25 cellular contexts compared by ENCODE assay signal in the genomic region with DNA sequence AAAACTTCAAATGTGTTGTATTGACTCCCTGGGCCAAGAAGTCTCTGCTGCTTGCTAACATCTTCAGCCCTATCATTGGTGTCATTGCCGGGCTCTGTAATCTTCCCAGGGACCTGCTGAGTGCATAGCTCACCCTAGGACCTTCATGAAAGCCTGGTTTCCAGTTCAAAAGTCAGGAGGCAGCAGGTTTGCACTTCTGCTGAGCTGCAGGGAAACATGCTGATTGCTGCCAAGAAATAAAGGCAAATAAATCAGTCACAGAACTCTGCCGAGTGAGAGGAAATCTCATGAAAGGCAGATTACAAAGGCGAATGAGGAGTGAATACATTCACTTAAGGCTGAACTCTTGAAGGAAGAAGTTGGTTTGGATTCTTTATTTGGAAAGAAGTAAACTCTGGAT.
"Had no signal": no experiment of that assay in that cellular context is flagged by ENCODE, and none has a peak within 500 bp of the region (broad histone marks: within the 10 kb centered on the region; RNA-seq: fewer than 3 reads in every experiment).

No MANE protein-coding gene starts in this region.

- H3K27me3 ChIP-seq: esophagus muscularis mucosa, foreskin keratinocyte, gastroesophageal sphincter, heart left ventricle, hepatocyte, right atrium auricular region, sigmoid colon, stomach, thyroid gland, vagina had no signal

- H3K4me3 Mint-ChIP-seq: endodermal cell; naive thymus-derived CD8-positive, alpha-beta T cell; nephron progenitor cell; stimulated activated effector memory CD8-positive, alpha-beta T cell treated with anti-CD3 and anti-CD28 coated beads, Interleukin-12 subunit alpha, Interleukin-12 subunit beta, amount 100 ng/mL, for 72 hours had no signal

- H3K4me1 ChIP-seq: esophagus muscularis mucosa, foreskin keratinocyte, gastroesophageal sphincter, heart left ventricle, lower lobe of right lung, prostate gland, right atrium auricular region, sigmoid colon, stomach, thyroid gland, vagina had no signal

- H3K9me3 ChIP-seq: esophagus muscularis mucosa, gastroesophageal sphincter, heart left ventricle, lower lobe of right lung, prostate gland, right atrium auricular region, sigmoid colon, stomach, thyroid gland, vagina had no signal

- H3K27me3 Mint-ChIP-seq: naive thymus-derived CD8-positive, alpha-beta T cell had no signal

- H3K4me1 Mint-ChIP-seq: naive thymus-derived CD8-positive, alpha-beta T cell; stimulated activated effector memory CD8-positive, alpha-beta T cell treated with anti-CD3 and anti-CD28 coated beads, Interleukin-12 subunit alpha, Interleukin-12 subunit beta, amount 100 ng/mL, for 72 hours had no signal

- ATAC-seq: foreskin keratinocyte; gastroesophageal sphincter; heart left ventricle; left cardiac atrium; left ventricle myocardium superior; lower lobe of right lung; naive thymus-derived CD8-positive, alpha-beta T cell; stimulated activated effector memory CD8-positive, alpha-beta T cell treated with anti-CD3 and anti-CD28 coated beads, Interleukin-12 subunit alpha, Interleukin-12 subunit beta, amount 100 ng/mL, for 72 hours had no signal

- H3K4me2 ChIP-seq: hepatocyte had no signal

- H2AFZ ChIP-seq: hepatocyte had no signal

- H3K27ac Mint-ChIP-seq: endodermal cell; naive thymus-derived CD8-positive, alpha-beta T cell; stimulated activated effector memory CD8-positive, alpha-beta T cell treated with anti-CD3 and anti-CD28 coated beads, Interleukin-12 subunit alpha, Interleukin-12 subunit beta, amount 100 ng/mL, for 72 hours had no signal

- H3K9me3 Mint-ChIP-seq: endodermal cell, nephron progenitor cell had no signal

- H3K79me2 ChIP-seq: hepatocyte had no signal

- H3K36me3 Mint-ChIP-seq: naive thymus-derived CD8-positive, alpha-beta T cell; stimulated activated effector memory CD8-positive, alpha-beta T cell treated with anti-CD3 and anti-CD28 coated beads, Interleukin-12 subunit alpha, Interleukin-12 subunit beta, amount 100 ng/mL, for 72 hours had no signal

- DNase-seq: cortex of kidney; dorsolateral prefrontal cortex; effector CD8-positive, alpha-beta T cell; endodermal cell; foreskin keratinocyte; heart left ventricle; left cardiac atrium; left ventricle myocardium superior; lower lobe of right lung; naive thymus-derived CD8-positive, alpha-beta T cell; nephron progenitor cell; sigmoid colon; stimulated activated CD4-positive, alpha-beta T cell treated with anti-CD3 and anti-CD28 coated beads, Interleukin-2, amount 100 ng/mL, for 24 hours; stimulated activated CD4-positive, alpha-beta T cell treated with anti-CD3 and anti-CD28 coated beads, Interleukin-4, amount 100 ng/mL, for 24 hours; stimulated activated naive CD4-positive, alpha-beta T cell treated with Interleukin-2 at 50 U/mL for 16 hours; stomach; thyroid gland; trophoblast cell had no signal

- H3K36me3 ChIP-seq: esophagus muscularis mucosa, gastroesophageal sphincter, heart left ventricle, lower lobe of right lung, prostate gland, right atrium auricular region, sigmoid colon, stomach, thyroid gland, vagina had no signal

- H3K27ac ChIP-seq: dorsolateral prefrontal cortex, esophagus muscularis mucosa, foreskin keratinocyte, gastroesophageal sphincter, heart left ventricle, hepatocyte, lower lobe of right lung, prostate gland, right atrium auricular region, sigmoid colon, stomach, thyroid gland, vagina had no signal

- H3K4me3 ChIP-seq: dorsolateral prefrontal cortex, esophagus muscularis mucosa, gastroesophageal sphincter, heart left ventricle, hepatocyte, lower lobe of right lung, prostate gland, right atrium auricular region, sigmoid colon, stomach, thyroid gland, vagina had no signal
